In the genomic region with DNA sequence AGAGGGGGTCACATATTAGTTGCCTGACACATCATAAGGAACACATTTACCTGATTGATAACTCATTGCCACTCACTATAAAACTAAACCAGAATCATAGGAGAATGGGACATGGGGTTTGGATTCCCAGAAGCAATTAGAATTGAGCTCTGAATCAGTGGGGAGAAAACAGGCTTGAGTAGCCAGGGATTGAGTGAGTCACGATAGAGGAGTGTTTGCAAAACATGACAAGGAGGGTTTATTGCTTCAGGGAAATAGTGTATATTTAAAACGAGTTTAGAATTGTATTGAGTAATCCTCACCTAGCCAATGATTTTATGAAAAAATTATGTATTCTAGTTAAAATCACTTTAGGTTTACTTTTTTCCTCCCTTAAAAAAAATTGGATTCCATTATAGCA, we compare ENCODE assay signal across 24 cellular contexts.
A peak's percentile ranks its signal among the peaks of the same experiment; 100 is the strongest.
DNase-seq lines count a peak whose midpoint lies in the region; ATAC-seq and TF ChIP-seq lines count a peak whose summit lies in the region.
"Had no signal": no experiment of that assay in that cellular context is flagged by ENCODE, and none has a peak within 500 bp of the region (broad histone marks: within the 10 kb centered on the region; RNA-seq: fewer than 3 reads in every experiment).

No MANE protein-coding gene starts in this region.

- H3K4me1 ChIP-seq in breast epithelium (no peaks in the 10 kb centered on the region), upper lobe of right lung (no peaks in the 10 kb centered on the region)
- H3K4me1 ChIP-seq: psoas muscle had no signal

- H3K27ac Mint-ChIP-seq in MCF 10A (ENCODE audit: low read depth, unreplicated experiment), result no peak overlapping the region
- H3K27ac Mint-ChIP-seq: activated CD8-positive, alpha-beta T cell treated with anti-CD3 and anti-CD28 coated beads for 36 hours; CD14-positive monocyte; HFFc6; immature natural killer cell; natural killer cell treated with Interleukin-12 subunit alpha and Interleukin-12 subunit beta and Interleukin-15 and Interleukin-18, amount 100 ng/mL, for 72 hours; stimulated activated naive CD8-positive, alpha-beta T cell treated with anti-CD3 and anti-CD28 coated beads, Interleukin-15, Interleukin-2, amounts not matched to agents 100 ng/mL and 50 ng/mL, for 24 hours had no signal

- POLR2A ChIA-PET in MCF 10A (lab: Yijun Ruan, JAX), result interaction anchor here (0.5 to 2.9 kb wide), 6 partner anchors 10 to 112 kb away, joined by 3 to 17 read pairs (median 4); no protein-coding TSS in a partner anchor

- ATAC-seq in upper lobe of right lung (peak; percentile 38), GM21381 (IDR thresholded peaks at IDR 0.05; ENCODE audit: unreplicated experiment) (no peak), GM18520 (IDR thresholded peaks at IDR 0.05; ENCODE audit: unreplicated experiment) (no peak)
- ATAC-seq: activated CD8-positive, alpha-beta T cell treated with anti-CD3 and anti-CD28 coated beads for 36 hours; natural killer cell treated with Interleukin-12 subunit alpha and Interleukin-12 subunit beta and Interleukin-15 and Interleukin-18, amount 100 ng/mL, for 72 hours; psoas muscle had no signal

- CTCF ChIA-PET in MCF 10A (lab: Yijun Ruan, JAX), result interaction anchor here (0.5 to 1.4 kb wide), 4 partner anchors 8 to 84 kb away, joined by 3 to 4 read pairs (median 3); no protein-coding TSS in a partner anchor

- intact Hi-C loops in MCF 10A (cut with micrococcal nuclease) (no loop called here), breast epithelium (cut with DNase I; ENCODE audit: low total_unique reads) (no loop called here), upper lobe of right lung (cut with DNase I) (no loop called here)

- no TSS peak for BruUV-seq in MCF 10A (replicated peaks; lab: Mats Ljungman, UMichigan)

- H3K36me3 Mint-ChIP-seq in MCF 10A (ENCODE audit: insufficient read depth, unreplicated experiment), result no peaks in the 10 kb centered on the region
- H3K36me3 Mint-ChIP-seq: CD14-positive monocyte; immature natural killer cell; natural killer cell treated with Interleukin-12 subunit alpha and Interleukin-12 subunit beta and Interleukin-15 and Interleukin-18, amount 100 ng/mL, for 72 hours had no signal

- H3K27ac ChIP-seq in breast epithelium (no peak overlapping the region), upper lobe of right lung (no peak overlapping the region)
- H3K27ac ChIP-seq: 22Rv1, psoas muscle, WERI-Rb-1 had no signal

- H3K9me3 Mint-ChIP-seq in MCF 10A (ENCODE audit: unreplicated experiment), result no peaks in the 10 kb centered on the region
- H3K9me3 Mint-ChIP-seq: activated CD8-positive, alpha-beta T cell treated with anti-CD3 and anti-CD28 coated beads for 36 hours; CD14-positive monocyte had no signal

- DNase-seq in MCF 10A (ENCODE audit: unreplicated experiment) (peak; percentile 88), breast epithelium (ENCODE audit: low spot score in 2 of 2) (no peak), amniotic epithelial cell (ENCODE audit: low read depth) (peak; percentile 61), fibroblast of villous mesenchyme (ENCODE audit: low read depth) (peak; percentile 66), upper lobe of right lung (no peak), cerebellar nuclear complex (lab: John Stamatoyannopoulos, UW) (no peak)
- DNase-seq: activated CD8-positive, alpha-beta T cell treated with anti-CD3 and anti-CD28 coated beads for 36 hours; glutamatergic neuron; HFFc6; immature natural killer cell; IMR-90; MV-4-11; NCI-H2029; NCI-H510A; psoas muscle; SHP77 treated with DMSO at 0.1 percent for 48 hours; T-helper 1 cell; WERI-Rb-1 had no signal

- H3K27me3 Mint-ChIP-seq in MCF 10A (ENCODE audit: insufficient read depth, unreplicated experiment), result no peaks in the 10 kb centered on the region
- H3K27me3 Mint-ChIP-seq: activated CD8-positive, alpha-beta T cell treated with anti-CD3 and anti-CD28 coated beads for 36 hours; natural killer cell treated with Interleukin-12 subunit alpha and Interleukin-12 subunit beta and Interleukin-15 and Interleukin-18, amount 100 ng/mL, for 72 hours; stimulated activated naive CD8-positive, alpha-beta T cell treated with anti-CD3 and anti-CD28 coated beads, Interleukin-15, Interleukin-2, amounts not matched to agents 100 ng/mL and 50 ng/mL, for 24 hours had no signal

- H3K4me3 ChIP-seq in breast epithelium, result no peak overlapping the region
- no peak overlapping the region for H3K4me3 ChIP-seq in fibroblast of villous mesenchyme (ENCODE audit: low read depth, low read length)
- H3K4me3 ChIP-seq in upper lobe of right lung, result no peak overlapping the region
- H3K4me3 ChIP-seq: psoas muscle had no signal

- no peak overlapping the region for H3K4me3 Mint-ChIP-seq in MCF 10A (ENCODE audit: unreplicated experiment)
- H3K4me3 Mint-ChIP-seq: activated CD8-positive, alpha-beta T cell treated with anti-CD3 and anti-CD28 coated beads for 36 hours; CD14-positive monocyte; HFFc6; immature natural killer cell; natural killer cell treated with Interleukin-12 subunit alpha and Interleukin-12 subunit beta and Interleukin-15 and Interleukin-18, amount 100 ng/mL, for 72 hours; stimulated activated naive CD8-positive, alpha-beta T cell treated with anti-CD3 and anti-CD28 coated beads, Interleukin-15, Interleukin-2, amounts not matched to agents 100 ng/mL and 50 ng/mL, for 24 hours had no signal

- H3K4me1 Mint-ChIP-seq in MCF 10A (ENCODE audit: insufficient read depth, unreplicated experiment), result peaks cover 35% of the 10 kb centered on the region
- H3K4me1 Mint-ChIP-seq: CD14-positive monocyte, immature natural killer cell had no signal

- H3K9me3 ChIP-seq in breast epithelium (no peaks in the 10 kb centered on the region), upper lobe of right lung (no peaks in the 10 kb centered on the region)
- H3K9me3 ChIP-seq: psoas muscle had no signal

- H3K27me3 ChIP-seq in breast epithelium (no peaks in the 10 kb centered on the region), upper lobe of right lung (no peaks in the 10 kb centered on the region)

- H3K36me3 ChIP-seq in breast epithelium, result no peaks in the 10 kb centered on the region
- H3K36me3 ChIP-seq in upper lobe of right lung, result no peaks in the 10 kb centered on the region
- H3K36me3 ChIP-seq: WERI-Rb-1 had no signal

- no peak for TF ChIP-seq POLR2A in breast epithelium (IDR thresholded peaks at IDR 0.05)

- no peak for TF ChIP-seq CTCF in MCF 10A (IDR thresholded peaks at IDR 0.05; ENCODE audit: unreplicated experiment)
- TF ChIP-seq CTCF in breast epithelium (IDR thresholded peaks at IDR 0.05), result no peak
- TF ChIP-seq CTCF in fibroblast of villous mesenchyme (IDR thresholded peaks at IDR 0.05; ENCODE audit: insufficient read depth, low read depth, low read length), result no peak
- TF ChIP-seq CTCF in upper lobe of right lung (IDR thresholded peaks at IDR 0.05), result no peak

Comparison
In these comparisons a context has a peak if more than half of its experiments do, and no peak if none do; other contexts are left out.
1. DNase-seq: peak in MCF 10A (single experiment), amniotic epithelial cell (single experiment) and fibroblast of villous mesenchyme (single experiment); none in breast epithelium (0 of 2), upper lobe of right lung (single experiment) and cerebellar nuclear complex (0 of 2).